In the genomic region with DNA sequence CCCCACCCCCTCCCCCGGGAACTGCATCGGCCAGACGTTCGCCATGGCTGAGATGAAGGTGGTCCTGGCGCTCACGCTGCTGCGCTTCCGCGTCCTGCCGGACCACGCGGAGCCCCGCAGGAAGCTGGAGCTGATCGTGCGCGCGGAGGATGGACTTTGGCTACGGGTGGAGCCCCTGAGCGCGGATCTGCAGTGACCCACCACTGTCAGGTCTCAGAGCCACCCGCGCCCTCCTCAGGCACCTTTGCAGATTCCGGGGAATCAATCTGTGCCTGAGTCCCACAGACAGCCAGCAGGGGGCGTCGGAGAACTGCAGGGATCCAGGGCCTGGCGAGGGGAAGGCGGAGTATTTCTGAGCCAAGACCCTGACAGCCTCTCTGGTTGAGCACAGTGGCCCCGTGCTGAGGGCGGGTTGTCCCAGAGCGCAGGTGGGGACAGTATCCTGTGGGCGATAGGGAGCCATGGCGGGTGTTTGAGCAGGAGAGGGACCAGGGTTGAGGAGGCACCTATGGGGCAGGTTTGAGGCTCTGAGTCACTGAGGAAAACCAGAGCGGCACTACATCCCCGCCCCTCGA, we compare ENCODE assay signal across 1 cellular context.
TF ChIP-seq lines count a peak whose summit lies in the region.

No MANE protein-coding gene starts in this region.

TF ChIP-seq in HCT116, 20 proteins besides CTCF, POLR2A, EP300 and RAD21:
- TF ChIP-seq ZNF274 (IDR thresholded peaks at IDR 0.05; ENCODE audit: low read depth, low read length) (no peak), CBX3 (IDR thresholded peaks at IDR 0.05; ENCODE audit: low read depth) (no peak), SP1 (IDR thresholded peaks at IDR 0.05; ENCODE audit: low read depth) (no peak), TCF7L2 (IDR thresholded peaks at IDR 0.05; ENCODE audit: borderline replicate concordance, extremely low read depth, insufficient read depth, insufficient read length) (no peak), SRF (IDR thresholded peaks at IDR 0.05; ENCODE audit: low read depth) (no peak), YY1 (IDR thresholded peaks at IDR 0.05; ENCODE audit: extremely low read depth, insufficient replicate concordance, low read depth, low read length) (no peak), EZH2 (IDR thresholded peaks at IDR 0.05) (no peak), JUND (IDR thresholded peaks at IDR 0.05) (no peak), CEBPB (IDR thresholded peaks at IDR 0.05; ENCODE audit: low read depth) (no peak), FOSL1 (IDR thresholded peaks at IDR 0.05; ENCODE audit: low read depth) (no peak), ELF1 (IDR thresholded peaks at IDR 0.05; ENCODE audit: borderline replicate concordance, low read depth) (no peak), EZH2phosphoT487 (IDR thresholded peaks at IDR 0.05; ENCODE audit: borderline replicate concordance) (no peak), ZFX (IDR thresholded peaks at IDR 0.05) (no peak), EGR1 (IDR thresholded peaks at IDR 0.05; ENCODE audit: low read depth) (no peak), SIN3A (IDR thresholded peaks at IDR 0.05; ENCODE audit: low read depth) (no peak)
- TF ChIP-seq, protein P1, sequence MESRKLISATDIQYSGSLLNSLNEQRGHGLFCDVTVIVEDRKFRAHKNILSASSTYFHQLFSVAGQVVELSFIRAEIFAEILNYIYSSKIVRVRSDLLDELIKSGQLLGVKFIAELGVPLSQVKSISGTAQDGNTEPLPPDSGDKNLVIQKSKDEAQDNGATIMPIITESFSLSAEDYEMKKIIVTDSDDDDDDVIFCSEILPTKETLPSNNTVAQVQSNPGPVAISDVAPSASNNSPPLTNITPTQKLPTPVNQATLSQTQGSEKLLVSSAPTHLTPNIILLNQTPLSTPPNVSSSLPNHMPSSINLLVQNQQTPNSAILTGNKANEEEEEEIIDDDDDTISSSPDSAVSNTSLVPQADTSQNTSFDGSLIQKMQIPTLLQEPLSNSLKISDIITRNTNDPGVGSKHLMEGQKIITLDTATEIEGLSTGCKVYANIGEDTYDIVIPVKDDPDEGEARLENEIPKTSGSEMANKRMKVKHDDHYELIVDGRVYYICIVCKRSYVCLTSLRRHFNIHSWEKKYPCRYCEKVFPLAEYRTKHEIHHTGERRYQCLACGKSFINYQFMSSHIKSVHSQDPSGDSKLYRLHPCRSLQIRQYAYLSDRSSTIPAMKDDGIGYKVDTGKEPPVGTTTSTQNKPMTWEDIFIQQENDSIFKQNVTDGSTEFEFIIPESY (IDR thresholded peaks at IDR 0.05; ENCODE audit: extremely low read depth, insufficient replicate concordance, low read length), result no peak
- TF ChIP-seq, protein P2, sequence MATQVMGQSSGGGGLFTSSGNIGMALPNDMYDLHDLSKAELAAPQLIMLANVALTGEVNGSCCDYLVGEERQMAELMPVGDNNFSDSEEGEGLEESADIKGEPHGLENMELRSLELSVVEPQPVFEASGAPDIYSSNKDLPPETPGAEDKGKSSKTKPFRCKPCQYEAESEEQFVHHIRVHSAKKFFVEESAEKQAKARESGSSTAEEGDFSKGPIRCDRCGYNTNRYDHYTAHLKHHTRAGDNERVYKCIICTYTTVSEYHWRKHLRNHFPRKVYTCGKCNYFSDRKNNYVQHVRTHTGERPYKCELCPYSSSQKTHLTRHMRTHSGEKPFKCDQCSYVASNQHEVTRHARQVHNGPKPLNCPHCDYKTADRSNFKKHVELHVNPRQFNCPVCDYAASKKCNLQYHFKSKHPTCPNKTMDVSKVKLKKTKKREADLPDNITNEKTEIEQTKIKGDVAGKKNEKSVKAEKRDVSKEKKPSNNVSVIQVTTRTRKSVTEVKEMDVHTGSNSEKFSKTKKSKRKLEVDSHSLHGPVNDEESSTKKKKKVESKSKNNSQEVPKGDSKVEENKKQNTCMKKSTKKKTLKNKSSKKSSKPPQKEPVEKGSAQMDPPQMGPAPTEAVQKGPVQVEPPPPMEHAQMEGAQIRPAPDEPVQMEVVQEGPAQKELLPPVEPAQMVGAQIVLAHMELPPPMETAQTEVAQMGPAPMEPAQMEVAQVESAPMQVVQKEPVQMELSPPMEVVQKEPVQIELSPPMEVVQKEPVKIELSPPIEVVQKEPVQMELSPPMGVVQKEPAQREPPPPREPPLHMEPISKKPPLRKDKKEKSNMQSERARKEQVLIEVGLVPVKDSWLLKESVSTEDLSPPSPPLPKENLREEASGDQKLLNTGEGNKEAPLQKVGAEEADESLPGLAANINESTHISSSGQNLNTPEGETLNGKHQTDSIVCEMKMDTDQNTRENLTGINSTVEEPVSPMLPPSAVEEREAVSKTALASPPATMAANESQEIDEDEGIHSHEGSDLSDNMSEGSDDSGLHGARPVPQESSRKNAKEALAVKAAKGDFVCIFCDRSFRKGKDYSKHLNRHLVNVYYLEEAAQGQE (IDR thresholded peaks at IDR 0.05; ENCODE audit: low read depth), result no peak
- TF ChIP-seq, protein P3, sequence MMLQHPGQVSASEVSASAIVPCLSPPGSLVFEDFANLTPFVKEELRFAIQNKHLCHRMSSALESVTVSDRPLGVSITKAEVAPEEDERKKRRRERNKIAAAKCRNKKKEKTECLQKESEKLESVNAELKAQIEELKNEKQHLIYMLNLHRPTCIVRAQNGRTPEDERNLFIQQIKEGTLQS (IDR thresholded peaks at IDR 0.05), result no peak
- TF ChIP-seq, protein P4, sequence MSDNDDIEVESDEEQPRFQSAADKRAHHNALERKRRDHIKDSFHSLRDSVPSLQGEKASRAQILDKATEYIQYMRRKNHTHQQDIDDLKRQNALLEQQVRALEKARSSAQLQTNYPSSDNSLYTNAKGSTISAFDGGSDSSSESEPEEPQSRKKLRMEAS (IDR thresholded peaks at IDR 0.05), result no peak
